Comparison of ENCODE assay signal across 37 cellular contexts in genomic region chr18:62796216-62796621, GRCh38.
"Had no signal": no experiment of that assay in that cellular context is flagged by ENCODE, and none has a peak within 500 bp of the region (broad histone marks: within the 10 kb centered on the region; RNA-seq: fewer than 3 reads in every experiment).

No MANE protein-coding gene starts in this region.

- H3K27ac ChIP-seq: RWPE1, VCaP had no signal

- H3K27me3 Mint-ChIP-seq: activated B cell treated with CpG ODN at 0.5 μM for 24 hours; activated CD4-positive, alpha-beta memory T cell treated with anti-CD3 and anti-CD28 coated beads for 36 hours; brain had no signal

- H3K27ac Mint-ChIP-seq: activated B cell treated with CpG ODN at 0.5 μM for 24 hours; activated CD4-positive, alpha-beta memory T cell treated with anti-CD3 and anti-CD28 coated beads for 36 hours; activated naive CD4-positive, alpha-beta T cell treated with anti-CD3 and anti-CD28 coated beads for 36 hours; activated naive CD8-positive, alpha-beta T cell; activated naive CD8-positive, alpha-beta T cell treated with anti-CD3 and anti-CD28 coated beads, Interleukin-2, amount 50 U/mL, for 24 hours; activated T-helper 1 cell treated with anti-CD3 and anti-CD28 coated beads, Interleukin-12 subunit alpha, Interleukin-12 subunit beta, Interleukin-2, Interleukin-4 antibody, amounts not matched to agents 30 ng/mL and 10 ng/mL and 1 ng/mL, durations not matched to agents 14 hours and 24 hours and 36 hours had no signal

- DNase-seq: activated B cell treated with CpG ODN at 0.5 μM for 24 hours; activated CD4-positive, alpha-beta memory T cell treated with anti-CD3 and anti-CD28 coated beads for 36 hours; activated CD4-positive, alpha-beta T cell treated with anti-CD3 and anti-CD28 coated beads for 4 hours; activated CD4-positive, alpha-beta T cell treated with anti-CD3 and anti-CD28 coated beads, Interleukin-2, amount 50 U/mL, for 1 hour; activated CD4-positive, CD25-positive, alpha-beta regulatory T cell treated with anti-CD3 and anti-CD28 coated beads, Interleukin-2, amount 50 U/mL, for 72 hours; activated CD8-positive, alpha-beta memory T cell treated with anti-CD3 and anti-CD28 coated beads, Interleukin-2, amount 50 U/mL, for 4 hours; activated gamma-delta T cell treated with Interleukin-2 at 50 U/mL for 16 hours; activated naive CD4-positive, alpha-beta T cell treated with anti-CD3 and anti-CD28 coated beads for 36 hours; activated naive CD8-positive, alpha-beta T cell treated with anti-CD3 and anti-CD28 coated beads, Interleukin-2, amount 50 U/mL, for 24 hours; activated T-cell treated with anti-CD3 and anti-CD28 coated beads for 4 hours; activated T-cell treated with anti-CD3 and anti-CD28 coated beads, Interleukin-2, amount 50 U/mL, for 4 hours; anterior cingulate cortex; caudate nucleus; NCI-H1048; NCI-H1105 treated with DMSO at 0.1 percent for 48 hours; NCI-H1436; NCI-H1694; NCI-H1930; NCI-H2081 treated with DMSO at 0.1 percent for 48 hours; NCI-H510A; NCI-H526; NCI-H748 treated with DMSO at 0.1 percent for 48 hours; NK-92 treated with Interleukin-12 subunit alpha and Interleukin-12 subunit beta, amount 100 ng/mL, for 24 hours; PC-3; SIG-M5; T-helper 1 cell; T-helper 2 cell; T-helper 9 cell had no signal

- FAIRE-seq: bronchial epithelial cell, RCC 7860 had no signal

- ATAC-seq: activated naive CD8-positive, alpha-beta T cell treated with anti-CD3 and anti-CD28 coated beads, Interleukin-2, amount 50 U/mL, for 24 hours; activated T-cell treated with anti-CD3 and anti-CD28 coated beads, Interleukin-2, amount 50 U/mL, for 4 hours; PC-3; Right ventricle myocardium inferior; SK-N-SH treated with all-trans-retinoic acid at 6 μM for 48 hours had no signal

- H3K4me3 Mint-ChIP-seq: activated B cell treated with CpG ODN at 0.5 μM for 24 hours; activated CD4-positive, alpha-beta memory T cell treated with anti-CD3 and anti-CD28 coated beads for 36 hours; activated naive CD4-positive, alpha-beta T cell treated with anti-CD3 and anti-CD28 coated beads for 36 hours; activated naive CD8-positive, alpha-beta T cell; activated naive CD8-positive, alpha-beta T cell treated with anti-CD3 and anti-CD28 coated beads, Interleukin-2, amount 50 U/mL, for 24 hours; activated T-cell treated with anti-CD3 and anti-CD28 coated beads, Interleukin-2, amount 50 U/mL, for 4 hours; activated T-helper 1 cell treated with anti-CD3 and anti-CD28 coated beads, Interleukin-12 subunit alpha, Interleukin-12 subunit beta, Interleukin-2, Interleukin-4 antibody, amounts not matched to agents 30 ng/mL and 10 ng/mL and 1 ng/mL, durations not matched to agents 14 hours and 24 hours and 36 hours; brain had no signal

- H3K9me3 Mint-ChIP-seq: activated B cell treated with CpG ODN at 0.5 μM for 24 hours; activated CD4-positive, alpha-beta memory T cell treated with anti-CD3 and anti-CD28 coated beads for 36 hours; activated naive CD4-positive, alpha-beta T cell treated with anti-CD3 and anti-CD28 coated beads for 36 hours; activated naive CD8-positive, alpha-beta T cell treated with anti-CD3 and anti-CD28 coated beads, Interleukin-2, amount 50 U/mL, for 24 hours; activated T-cell treated with anti-CD3 and anti-CD28 coated beads, Interleukin-2, amount 50 U/mL, for 4 hours; activated T-helper 1 cell treated with anti-CD3 and anti-CD28 coated beads, Interleukin-12 subunit alpha, Interleukin-12 subunit beta, Interleukin-2, Interleukin-4 antibody, amounts not matched to agents 30 ng/mL and 10 ng/mL and 1 ng/mL, durations not matched to agents 14 hours and 24 hours and 36 hours; brain had no signal
